1 cellular context compared by ENCODE assay signal in genomic region chr15:42081463-42081830, GRCh38.
TF ChIP-seq lines count a peak whose summit lies in the region.

No MANE protein-coding gene starts in this region.

TF ChIP-seq in H1, 55 proteins besides CTCF, POLR2A, EP300 and RAD21:
- TF ChIP-seq YY1 (IDR thresholded peaks at IDR 0.05; ENCODE audit: low read depth, low read length) (no peak), SP2 (IDR thresholded peaks at IDR 0.05; ENCODE audit: low read length) (no peak), HDAC2 (IDR thresholded peaks at IDR 0.05; ENCODE audit: borderline replicate concordance in 1 of 2, low read depth in 2 of 2, low read length in 2 of 2) (no peak), NANOG (IDR thresholded peaks at IDR 0.05; ENCODE audit: insufficient read depth, low read depth, low read length, poor library complexity, severe bottlenecking) (no peak), CHD7 (IDR thresholded peaks at IDR 0.05; ENCODE audit: insufficient replicate concordance, low read length) (no peak), RFX5 (IDR thresholded peaks at IDR 0.05; ENCODE audit: borderline replicate concordance, low read depth, low read length) (no peak), CEBPB (IDR thresholded peaks at IDR 0.05; ENCODE audit: low read depth, low read length) (no peak), BCL11A (IDR thresholded peaks at IDR 0.05; ENCODE audit: low read depth in 2 of 2, low read length in 2 of 2) (no peak), TAF1 (IDR thresholded peaks at IDR 0.05; ENCODE audit: low read depth, low read length) (no peak), KDM1A (IDR thresholded peaks at IDR 0.05; ENCODE audit: borderline replicate concordance, low read length) (no peak), CBX5 (IDR thresholded peaks at IDR 0.05; ENCODE audit: low read depth, low read length) (no peak), MAFK (IDR thresholded peaks at IDR 0.05; ENCODE audit: low read depth, low read length) (no peak), SIX5 (IDR thresholded peaks at IDR 0.05; ENCODE audit: low read depth, low read length) (no peak), ZNF274 (IDR thresholded peaks at IDR 0.05; ENCODE audit: borderline replicate concordance, extremely low read depth, low read length) (no peak), USF2 (IDR thresholded peaks at IDR 0.05; ENCODE audit: low read length) (no peak), RBBP5 (IDR thresholded peaks at IDR 0.05; ENCODE audit: borderline replicate concordance, low read depth, low read length) (no peak), CTBP2 (IDR thresholded peaks at IDR 0.05; ENCODE audit: borderline replicate concordance, insufficient read depth, insufficient read length, low read length) (no peak), ASH2L (IDR thresholded peaks at IDR 0.05; ENCODE audit: low read length) (no peak), SUZ12 (IDR thresholded peaks at IDR 0.05; ENCODE audit: low read length) (no peak)
